Comparison of ENCODE assay signal across 21 cellular contexts in the genomic region with DNA sequence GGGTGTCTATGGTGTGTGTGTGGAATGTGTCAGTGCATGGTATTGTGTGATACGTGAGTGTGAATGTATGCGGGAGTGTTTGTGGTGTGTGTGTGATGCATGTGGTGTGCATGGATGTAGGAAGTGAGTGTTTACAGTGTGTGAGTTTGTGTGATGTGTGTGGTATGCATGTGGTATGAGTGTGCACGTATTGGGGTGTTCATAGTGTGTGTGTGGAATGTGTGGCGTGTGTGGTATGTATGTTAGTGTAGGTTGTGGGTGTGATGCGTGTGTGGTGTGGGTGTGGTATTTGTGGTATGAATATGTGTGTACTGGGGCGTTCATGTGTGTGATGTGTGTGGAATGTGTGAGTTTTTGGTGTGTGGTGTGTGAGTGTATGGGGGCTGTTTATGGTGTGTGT.
"Had no signal": no experiment of that assay in that cellular context is flagged by ENCODE, and none has a peak within 500 bp of the region (broad histone marks: within the 10 kb centered on the region; RNA-seq: fewer than 3 reads in every experiment).

No MANE protein-coding gene starts in this region.

- H3K9me3 ChIP-seq: ascending aorta, pancreas, prostate gland, suprapubic skin, tibial nerve had no signal

- H3K4me3 ChIP-seq: ascending aorta, pancreas, prostate gland, suprapubic skin, tibial nerve had no signal

- H3K27ac ChIP-seq: ascending aorta, pancreas, prostate gland, suprapubic skin, tibial nerve had no signal

- DNase-seq: activated CD4-positive, alpha-beta memory T cell treated with anti-CD3 and anti-CD28 coated beads, Interleukin-2, amount 10 ng/mL, durations not matched to agents 7 days and 5 days; activated CD4-positive, CD25-positive, alpha-beta regulatory T cell; activated T-cell treated with anti-CD3 and anti-CD28 coated beads, Interleukin-2, amount 50 U/mL, for 4 hours; central memory CD4-positive, alpha-beta T cell; head of caudate nucleus; hippocampal formation; kidney; left colon; midbrain; naive thymus-derived CD4-positive, alpha-beta T cell; nucleus accumbens; pancreas; retina; small intestine; stimulated activated CD4-positive, alpha-beta T cell treated with anti-CD3 and anti-CD28 coated beads, Interleukin-4, amount 100 ng/mL, for 24 hours; T-helper 1 cell had no signal

- ATAC-seq: activated T-cell treated with anti-CD3 and anti-CD28 coated beads, Interleukin-2, amount 50 U/mL, for 4 hours; left colon; naive thymus-derived CD4-positive, alpha-beta T cell; pancreas; sciatic nerve had no signal

- H3K36me3 ChIP-seq: ascending aorta, pancreas, prostate gland, suprapubic skin, tibial nerve had no signal
